Comparison of ENCODE assay signal across 29 cellular contexts in the genomic region with DNA sequence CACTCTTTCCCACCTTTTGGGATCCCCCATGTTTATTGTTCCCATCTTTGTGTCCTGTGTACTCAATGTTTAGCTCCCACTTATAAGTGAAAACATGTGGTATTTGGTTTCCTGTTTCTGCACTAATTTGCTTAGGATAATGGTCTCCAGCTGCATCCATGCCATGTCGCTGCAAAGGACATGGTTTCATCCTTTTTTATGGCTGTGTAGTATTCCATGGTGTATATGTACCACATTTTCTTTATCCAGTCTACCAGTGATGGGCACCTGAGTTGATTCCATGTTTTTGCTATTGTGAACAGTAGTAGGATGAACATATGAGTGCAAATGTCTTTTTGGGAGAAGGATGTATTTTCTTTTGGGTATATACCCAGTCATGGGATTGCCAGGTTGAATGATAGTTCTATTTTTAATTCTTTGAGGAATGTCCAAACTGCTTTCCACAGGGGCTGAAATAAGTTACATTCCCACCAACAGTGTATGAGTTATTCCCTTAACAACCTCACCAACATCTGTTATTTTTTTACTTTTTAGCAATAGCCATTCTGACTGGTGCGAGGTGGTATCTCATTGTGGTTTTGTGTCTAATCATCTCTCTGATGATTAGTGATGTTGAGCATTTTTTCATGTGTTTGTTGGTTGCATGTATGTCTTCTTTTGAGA. TPM values are rescaled to one million over a fixed set of nuclear protein-coding genes. Genes with fewer than 3 reads are reported as not detected.
"Had no signal": no experiment of that assay in that cellular context is flagged by ENCODE, and none has a peak within 500 bp of the region (broad histone marks: within the 10 kb centered on the region; RNA-seq: fewer than 3 reads in every experiment).

No MANE protein-coding gene starts in this region.

- H3K9me3 Mint-ChIP-seq: activated naive CD4-positive, alpha-beta T cell treated with anti-CD3 and anti-CD28 coated beads, Interleukin-2, amount 50 U/mL, for 72 hours; activated T-cell treated with anti-CD3 and anti-CD28 coated beads, Interleukin-2, amount 50 U/mL, for 72 hours; dendritic cell treated with granulocyte-macrophage colony-stimulating factor and Interleukin-4, amounts not matched to agents 40 ng/mL and 50 ng/mL, for 4 days; natural killer cell treated with Interleukin-12 subunit alpha and Interleukin-12 subunit beta and Interleukin-15 and Interleukin-18, amount 100 ng/mL, for 72 hours; stimulated activated naive CD8-positive, alpha-beta T cell treated with anti-CD3 and anti-CD28 coated beads, Interleukin-15, amount 100 ng/mL, for 72 hours; T-helper 2 cell treated with Interferon-gamma antibody and Interleukin-4, amounts not matched to agents 5 μg/mL and 100 μg/mL, for 36 hours had no signal

- H3K27ac Mint-ChIP-seq: activated naive CD4-positive, alpha-beta T cell treated with anti-CD3 and anti-CD28 coated beads, Interleukin-2, amount 50 U/mL, for 72 hours; activated T-cell treated with anti-CD3 and anti-CD28 coated beads, Interleukin-2, amount 50 U/mL, for 72 hours; dendritic cell treated with granulocyte-macrophage colony-stimulating factor and Interleukin-4, amounts not matched to agents 40 ng/mL and 50 ng/mL, for 4 days; endodermal cell; natural killer cell treated with Interleukin-12 subunit alpha and Interleukin-12 subunit beta and Interleukin-15 and Interleukin-18, amount 100 ng/mL, for 72 hours; stimulated activated memory B cell treated with anti-CD40 and anti-IgM and Interleukin-4, amounts not matched to agents 10 μg/mL and 1 μg/mL and 100 μg/mL, for 72 hours; stimulated activated naive CD8-positive, alpha-beta T cell treated with anti-CD3 and anti-CD28 coated beads, Interleukin-15, amount 100 ng/mL, for 72 hours; T-helper 2 cell treated with Interferon-gamma antibody and Interleukin-4, amounts not matched to agents 5 μg/mL and 100 μg/mL, for 36 hours; type B pancreatic cell had no signal

- H3K4me3 ChIP-seq: left lung, lung, mucosa of descending colon, uterus had no signal

- FAIRE-seq: frontal cortex, islet of Langerhans, small intestine had no signal

- ATAC-seq: activated naive CD4-positive, alpha-beta T cell treated with anti-CD3 and anti-CD28 coated beads, Interleukin-2, amount 50 U/mL, for 72 hours; activated T-cell treated with anti-CD3 and anti-CD28 coated beads, Interleukin-2, amount 50 U/mL, for 72 hours; esophagus mucosa; left lung; mucosa of descending colon; natural killer cell treated with Interleukin-12 subunit alpha and Interleukin-12 subunit beta and Interleukin-15 and Interleukin-18, amount 100 ng/mL, for 72 hours; sciatic nerve; stimulated activated memory B cell treated with anti-CD40 and anti-IgM and Interleukin-4, amounts not matched to agents 10 μg/mL and 1 μg/mL and 100 μg/mL, for 72 hours; stimulated activated naive CD8-positive, alpha-beta T cell treated with anti-CD3 and anti-CD28 coated beads, Interleukin-15, amount 100 ng/mL, for 72 hours had no signal

- H3K27me3 ChIP-seq: left lung, uterus had no signal

- H3K4me3 Mint-ChIP-seq: activated T-cell treated with anti-CD3 and anti-CD28 coated beads, Interleukin-2, amount 50 U/mL, for 72 hours; dendritic cell treated with granulocyte-macrophage colony-stimulating factor and Interleukin-4, amounts not matched to agents 40 ng/mL and 50 ng/mL, for 4 days; endodermal cell; natural killer cell treated with Interleukin-12 subunit alpha and Interleukin-12 subunit beta and Interleukin-15 and Interleukin-18, amount 100 ng/mL, for 72 hours; stimulated activated memory B cell treated with anti-CD40 and anti-IgM and Interleukin-4, amounts not matched to agents 10 μg/mL and 1 μg/mL and 100 μg/mL, for 72 hours; stimulated activated naive CD8-positive, alpha-beta T cell treated with anti-CD3 and anti-CD28 coated beads, Interleukin-15, amount 100 ng/mL, for 72 hours; T-helper 2 cell treated with Interferon-gamma antibody and Interleukin-4, amounts not matched to agents 5 μg/mL and 100 μg/mL, for 36 hours; type B pancreatic cell had no signal

- H3K27me3 Mint-ChIP-seq: stimulated activated memory B cell treated with anti-CD40 and anti-IgM and Interleukin-4, amounts not matched to agents 10 μg/mL and 1 μg/mL and 100 μg/mL, for 72 hours had no signal

- H3K4me1 ChIP-seq: left lung, uterus had no signal

- H3K36me3 ChIP-seq: left lung, uterus had no signal

- H3K27ac ChIP-seq: left lung, uterus had no signal

- DNase-seq: activated CD4-positive, alpha-beta T cell treated with anti-CD3 and anti-CD28 coated beads for 4 hours; activated CD4-positive, alpha-beta T cell treated with anti-CD3 and anti-CD28 coated beads, Interleukin-2, amount 50 U/mL, for 4 hours; activated CD4-positive, CD25-positive, alpha-beta regulatory T cell; activated naive CD4-positive, alpha-beta T cell; activated T-cell treated with anti-CD3 and anti-CD28 coated beads for 4 hours; activated T-cell treated with anti-CD3 and anti-CD28 coated beads, Interleukin-2, amount 50 U/mL, for 72 hours; aorta; central memory CD4-positive, alpha-beta T cell; endodermal cell; left lung; mucosa of descending colon; small intestine; stimulated activated CD4-positive, alpha-beta T cell treated with anti-CD3 and anti-CD28 coated beads, Interleukin-1b, Interleukin-23, amount 100 ng/mL, for 48 hours; stimulated activated CD4-positive, alpha-beta T cell treated with anti-CD3 and anti-CD28 coated beads, Interleukin-4, amount 100 ng/mL, for 4 hours; stimulated activated CD8-positive, alpha-beta memory T cell treated with anti-CD3 and anti-CD28 coated beads, Interleukin-4, amount 100 ng/mL, for 48 hours; stimulated activated naive CD8-positive, alpha-beta T cell treated with anti-CD3 and anti-CD28 coated beads, Interleukin-15, amount 100 ng/mL, for 72 hours; substantia nigra; uterus had no signal

- H3K9me3 ChIP-seq: left lung, mucosa of descending colon, uterus had no signal

- H3K36me3 Mint-ChIP-seq: activated naive CD4-positive, alpha-beta T cell treated with anti-CD3 and anti-CD28 coated beads, Interleukin-2, amount 50 U/mL, for 72 hours; natural killer cell treated with Interleukin-12 subunit alpha and Interleukin-12 subunit beta and Interleukin-15 and Interleukin-18, amount 100 ng/mL, for 72 hours; stimulated activated memory B cell treated with anti-CD40 and anti-IgM and Interleukin-4, amounts not matched to agents 10 μg/mL and 1 μg/mL and 100 μg/mL, for 72 hours had no signal

RNA-seq across cellular contexts. Expression of a gene that starts 55.7 kb away (rescaled TPM):
- total RNA-seq: activated naive CD4-positive, alpha-beta T cell treated with anti-CD3 and anti-CD28 coated beads, Interleukin-2, amount 50 U/mL, for 72 hours had no signal
